ENCODE assay signal across 14 cellular contexts in the genomic region with DNA sequence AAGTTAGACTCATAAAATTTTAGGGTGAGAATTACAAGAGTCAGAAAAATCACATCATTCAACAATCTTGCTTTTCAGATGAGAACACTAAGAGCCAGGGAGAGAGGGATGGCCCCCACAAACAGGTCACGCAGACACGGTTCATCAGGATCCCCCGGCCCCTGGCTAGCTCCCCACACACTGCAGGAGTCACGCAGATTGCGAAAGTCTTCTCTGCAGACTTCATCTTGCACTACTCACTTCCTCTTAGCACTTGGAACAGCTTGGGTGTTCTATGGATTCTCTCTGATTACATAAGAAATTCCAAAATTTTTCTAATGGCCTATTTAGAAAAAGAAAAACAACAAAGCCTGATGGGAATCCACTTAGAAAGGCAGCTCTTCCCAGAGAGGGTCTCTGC. TPM values are rescaled to one million over a fixed set of nuclear protein-coding genes. Genes with fewer than 3 reads are reported as not detected.
DNase-seq lines count a peak whose midpoint lies in the region; ATAC-seq, FAIRE-seq and TF ChIP-seq lines count a peak whose summit lies in the region.
"Had no signal": no experiment of that assay in that cellular context is flagged by ENCODE, and none has a peak within 500 bp of the region (broad histone marks: within the 10 kb centered on the region; RNA-seq: fewer than 3 reads in every experiment).

No MANE protein-coding gene starts in this region.

- H3K4me1 ChIP-seq in astrocyte (ENCODE audit: insufficient read depth, low read length) (peaks cover 13% of the 10 kb centered on the region), upper lobe of right lung (no peaks in the 10 kb centered on the region)

- no peak overlapping the region for H3K27ac ChIP-seq in astrocyte (ENCODE audit: low read depth, low read length)
- H3K27ac ChIP-seq in upper lobe of right lung = peak overlapping the region; percentile 47

- H3K79me2 ChIP-seq in astrocyte (ENCODE audit: insufficient read depth, low read length) = no peaks in the 10 kb centered on the region

- H3K27me3 Mint-ChIP-seq in astrocyte (ENCODE audit: low read depth, unreplicated experiment) = no peaks in the 10 kb centered on the region

- no peak overlapping the region for H2AFZ ChIP-seq in astrocyte (ENCODE audit: low read depth, low read length)

- H3K4me3 ChIP-seq in astrocyte (ENCODE audit: insufficient read depth, low read depth, low read length) (no peak overlapping the region), upper lobe of right lung (no peak overlapping the region)

- FAIRE-seq in astrocyte (lab: Jason Lieb, UNC) = no peak

- no peak overlapping the region for H3K27ac Mint-ChIP-seq in astrocyte (ENCODE audit: unreplicated experiment)
- H3K27ac Mint-ChIP-seq: activated naive CD4-positive, alpha-beta T cell treated with anti-CD3 and anti-CD28 coated beads, Interleukin-2, amount 10 ng/mL, durations not matched to agents 7 days and 5 days had no signal

- peak overlapping the region; percentile 8 for H3K4me2 ChIP-seq in astrocyte (ENCODE audit: low read length)

- in situ Hi-C loops in KBM-7 (cut with MboI; ENCODE audit: low pct_unique_long_range_greater_than_20kb, low sequenced_read_pairs) = no loop called here

- no peaks in the 10 kb centered on the region for H3K27me3 ChIP-seq in astrocyte (ENCODE audit: insufficient read depth, low read length)
- no peaks in the 10 kb centered on the region for H3K27me3 ChIP-seq in upper lobe of right lung

- peaks cover 20% of the 10 kb centered on the region for H3K4me1 Mint-ChIP-seq in astrocyte (ENCODE audit: low read depth, unreplicated experiment)
- H3K4me1 Mint-ChIP-seq: activated naive CD4-positive, alpha-beta T cell treated with anti-CD3 and anti-CD28 coated beads, Interleukin-2, amount 10 ng/mL, durations not matched to agents 7 days and 5 days had no signal

- no peaks in the 10 kb centered on the region for H4K20me1 ChIP-seq in astrocyte (ENCODE audit: insufficient read depth, low read length)

- intact Hi-C loops in upper lobe of right lung (cut with DNase I) = no loop called here

- ATAC-seq in upper lobe of right lung (peak; percentile 67), GM19467 (IDR thresholded peaks at IDR 0.05; ENCODE audit: unreplicated experiment) (no peak)
- ATAC-seq: activated CD4-positive, CD25-positive, alpha-beta regulatory T cell treated with anti-CD3 and anti-CD28 coated beads, Interleukin-2, amount 50 U/mL, for 24 hours; stimulated activated naive CD8-positive, alpha-beta T cell treated with anti-CD3 and anti-CD28 coated beads, Interleukin-15, Interleukin-2, amounts not matched to agents 100 U/mL and 50 U/mL, for 24 hours had no signal

- H3K36me3 ChIP-seq in astrocyte (ENCODE audit: insufficient read depth, low read length) (no peaks in the 10 kb centered on the region), upper lobe of right lung (no peaks in the 10 kb centered on the region)

- H3K9ac ChIP-seq in astrocyte (ENCODE audit: low read length) = no peak overlapping the region

- DNase-seq in KBM-7 (peak; percentile 38), astrocyte (ENCODE audit: low read depth) (peak; percentile 61), left kidney (ENCODE audit: low read depth, low spot score) (peak; percentile 34), upper lobe of right lung (no peak), middle frontal gyrus (ENCODE audit: extremely low spot score, low spot score) (no peak), COLO668 (lab: John Stamatoyannopoulos, UW; ENCODE audit: unreplicated experiment) (no peak), D341Med (ENCODE audit: low spot score) (no peak)
- DNase-seq: activated naive CD4-positive, alpha-beta T cell treated with anti-CD3 and anti-CD28 coated beads, Interleukin-2, amount 10 ng/mL, durations not matched to agents 7 days and 5 days; NCI-H1105; stimulated activated CD4-positive, alpha-beta T cell treated with anti-CD3 and anti-CD28 coated beads, Interleukin-12 subunit alpha, Interleukin-12 subunit beta, amount 100 ng/mL, for 4 hours; stimulated activated naive CD8-positive, alpha-beta T cell treated with anti-CD3 and anti-CD28 coated beads, Interleukin-15, Interleukin-2, amounts not matched to agents 100 U/mL and 50 U/mL, for 24 hours had no signal

- H3K9me3 Mint-ChIP-seq in astrocyte (ENCODE audit: unreplicated experiment) = no peaks in the 10 kb centered on the region
- H3K9me3 Mint-ChIP-seq: activated naive CD4-positive, alpha-beta T cell treated with anti-CD3 and anti-CD28 coated beads, Interleukin-2, amount 10 ng/mL, durations not matched to agents 7 days and 5 days had no signal

- H3K36me3 Mint-ChIP-seq in astrocyte (ENCODE audit: low read depth, unreplicated experiment) = no peaks in the 10 kb centered on the region
- H3K36me3 Mint-ChIP-seq: activated naive CD4-positive, alpha-beta T cell treated with anti-CD3 and anti-CD28 coated beads, Interleukin-2, amount 10 ng/mL, durations not matched to agents 7 days and 5 days had no signal

- no peak overlapping the region for H3K4me3 Mint-ChIP-seq in astrocyte (ENCODE audit: unreplicated experiment)
- H3K4me3 Mint-ChIP-seq: activated naive CD4-positive, alpha-beta T cell treated with anti-CD3 and anti-CD28 coated beads, Interleukin-2, amount 10 ng/mL, durations not matched to agents 7 days and 5 days had no signal

- H3K9me3 ChIP-seq in astrocyte (ENCODE audit: insufficient read depth, low read depth, low read length) (no peaks in the 10 kb centered on the region), upper lobe of right lung (no peaks in the 10 kb centered on the region)

- TF ChIP-seq CTCF in astrocyte (IDR thresholded peaks at IDR 0.05; ENCODE audit: insufficient read depth, low read depth, low read length) (no peak), upper lobe of right lung (IDR thresholded peaks at IDR 0.05) (no peak)

RNA-seq across cellular contexts. Expression of a gene that starts 21.6 kb away (rescaled TPM):
- total RNA-seq in astrocyte = 0.23 TPM in 1 of 2 replicates, not detected in the other
- 5.8 TPM for total RNA-seq in upper lobe of right lung

RNA-seq across cellular contexts. Expression of a gene that starts 27.3 kb away (rescaled TPM):
- total RNA-seq in astrocyte = not detected in 2 replicates
- not detected for total RNA-seq in upper lobe of right lung
- total RNA-seq: liver had no signal

Comparison
In these comparisons a context has a peak if more than half of its experiments do, and no peak if none do; other contexts are left out.
1. DNase-seq: peak in KBM-7 (single experiment), astrocyte (single experiment) and left kidney (single experiment); none in upper lobe of right lung (single experiment), middle frontal gyrus (single experiment), COLO668 (single experiment) and D341Med (single experiment).